Comparison of ENCODE assay signal across 16 cellular contexts in the genomic region with DNA sequence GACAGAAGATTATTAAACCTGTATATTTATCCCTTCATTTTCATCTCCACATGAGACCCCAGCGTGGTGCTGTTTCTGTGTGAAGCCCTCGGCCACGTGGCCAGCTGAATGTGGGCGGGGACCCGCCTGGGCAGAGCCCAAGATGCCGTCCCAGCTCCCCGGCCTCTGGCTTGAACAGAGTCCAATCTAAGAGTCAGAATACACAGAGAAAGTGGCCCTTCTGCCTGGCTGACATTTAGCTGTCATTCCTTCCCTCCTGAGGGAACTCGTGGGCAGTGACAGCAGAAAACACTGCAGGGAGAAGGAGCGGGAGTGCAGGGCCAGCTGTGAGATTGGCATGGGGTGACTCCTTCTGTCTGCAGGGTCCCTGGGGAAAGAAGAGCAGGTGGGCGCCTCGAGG. TPM values are rescaled to one million over a fixed set of nuclear protein-coding genes. Genes with fewer than 3 reads are reported as not detected.
A peak's percentile ranks its signal among the peaks of the same experiment; 100 is the strongest.
DNase-seq lines count a peak whose midpoint lies in the region; ATAC-seq and TF ChIP-seq lines count a peak whose summit lies in the region.
"Had no signal": no experiment of that assay in that cellular context is flagged by ENCODE, and none has a peak within 500 bp of the region (broad histone marks: within the 10 kb centered on the region; RNA-seq: fewer than 3 reads in every experiment).

No MANE protein-coding gene starts in this region.

- DNase-seq in cardiac septum (ENCODE audit: low spot score), result peak; percentile 74
- no peak for DNase-seq in Right ventricle myocardium inferior (ENCODE audit: missing footprints)
- DNase-seq in SK-N-SH, result no peak
- DNase-seq in right cardiac atrium, result peak; percentile 35 to 74 (median 65)
- peak in 1 of 2 donors; percentile 73 for DNase-seq in upper lobe of left lung
- DNase-seq in SIG-M5 (lab: John Stamatoyannopoulos, UW), result no peak
- no peak for DNase-seq in posterior vena cava (ENCODE audit: low spot score)
- no peak for DNase-seq in Ammon's horn (ENCODE audit: low spot score)
- DNase-seq: activated CD4-positive, alpha-beta T cell treated with anti-CD3 and anti-CD28 coated beads, Interleukin-2, amount 50 U/mL, for 4 hours; activated naive CD4-positive, alpha-beta T cell treated with anti-CD3 and anti-CD28 coated beads, Interleukin-2, amount 10 ng/mL, durations not matched to agents 7 days and 5 days; CD4-positive, alpha-beta memory T cell; MM.1S; NCI-H2029; PC-3 had no signal

- POLR2A ChIA-PET in SK-N-SH (lab: Yijun Ruan, JAX), result interaction anchor here (0.9 kb wide), 1 partner anchor 9 kb away, joined by 3 read pairs; no protein-coding TSS in a partner anchor

- no peak for TF ChIP-seq POLR2A in upper lobe of left lung (IDR thresholded peaks at IDR 0.05)

- no peak overlapping the region for H3K27ac ChIP-seq in SK-N-SH (ENCODE audit: low read depth in 2 of 2, low read length in 1 of 2)
- no peak overlapping the region for H3K27ac ChIP-seq in right cardiac atrium (ENCODE audit: low read length)
- H3K27ac ChIP-seq in upper lobe of left lung, result no peak overlapping the region
- H3K27ac ChIP-seq: neutrophil, SK-N-MC had no signal

- H3K27me3 ChIP-seq in SK-N-SH (ENCODE audit: insufficient read depth) (peaks cover 32% of the 10 kb centered on the region), right cardiac atrium (ENCODE audit: control insufficient read depth, insufficient read depth) (no peaks in the 10 kb centered on the region), upper lobe of left lung (no peaks in the 10 kb centered on the region)

- H3K9ac ChIP-seq in SK-N-SH, result no peak overlapping the region

- ATAC-seq in Right ventricle myocardium inferior (no peak), right cardiac atrium (peak; percentile 72 to 79), upper lobe of left lung (ENCODE audit: low FRiP score in 2 of 2) (peak; percentile 26 to 63)
- ATAC-seq: PC-3 had no signal

- TF ChIP-seq CTCF in SK-N-SH (IDR thresholded peaks at IDR 0.05) (no peak), upper lobe of left lung (IDR thresholded peaks at IDR 0.05) (no peak)

- no peaks in the 10 kb centered on the region for H3K79me2 ChIP-seq in SK-N-SH (ENCODE audit: insufficient read depth)

- H3K9me3 ChIP-seq in SK-N-SH (no peaks in the 10 kb centered on the region), right cardiac atrium (ENCODE audit: control insufficient read depth, low read length) (no peaks in the 10 kb centered on the region), upper lobe of left lung (no peaks in the 10 kb centered on the region)
- H3K9me3 ChIP-seq: neutrophil had no signal

- WGBS in SK-N-SH (ENCODE audit: low lambda C conversion rate), result 5% methylated on average over 11 of the region's 11 CpGs
- 18% methylated on average over 11 of the region's 11 CpGs for WGBS in right cardiac atrium
- WGBS in upper lobe of left lung, 2 donors, result 25 to 26% methylated on average over 8 to 11 of the region's 11 CpGs

- peak overlapping the region; percentile 57 for H3K4me2 ChIP-seq in SK-N-SH

- H3F3A ChIP-seq in SK-N-SH (replicated peaks; ENCODE audit: insufficient read depth), result no peaks in the 10 kb centered on the region

- H3K36me3 ChIP-seq in SK-N-SH (replicated peaks in 1 of 2; ENCODE audit: control insufficient read depth in 1 of 2, insufficient read depth in 2 of 2, low read length in 1 of 2) (no peaks in the 10 kb centered on the region), upper lobe of left lung (no peaks in the 10 kb centered on the region)
- H3K36me3 ChIP-seq: neutrophil had no signal

- no peak overlapping the region for H2AFZ ChIP-seq in SK-N-SH (ENCODE audit: low read depth)

- H4K20me1 ChIP-seq in SK-N-SH (ENCODE audit: insufficient read depth), result no peaks in the 10 kb centered on the region

- no peak for TF ChIP-seq RAD21 in SK-N-SH (IDR thresholded peaks at IDR 0.05; ENCODE audit: low read length)

- CTCF ChIA-PET in SK-N-SH (lab: Yijun Ruan, JAX), result interaction anchor here (0.7 to 2.6 kb wide), 6 partner anchors 11 to 363 kb away, joined by 3 to 17 read pairs (median 3); no protein-coding TSS in a partner anchor

- TF ChIP-seq EP300 in SK-N-SH (IDR thresholded peaks at IDR 0.05; ENCODE audit: borderline replicate concordance in 1 of 2, low read depth in 1 of 2, low read length in 1 of 2) (no peak), upper lobe of left lung (IDR thresholded peaks at IDR 0.05) (no peak)

- intact Hi-C loops in cardiac septum (cut with DNase I) (no loop called here), Right ventricle myocardium inferior (cut with DNase I) (no loop called here), right cardiac atrium (cut with DNase I) (no loop called here), posterior vena cava (cut with DNase I) (no loop called here)

- H3K9me2 ChIP-seq in SK-N-SH, result no peaks in the 10 kb centered on the region

- H3K4me1 ChIP-seq in SK-N-SH (ENCODE audit: control insufficient read depth in 1 of 2, insufficient read depth in 2 of 2, low read depth in 1 of 2, low read length in 1 of 2) (peaks cover 0 to 12% of the 10 kb centered on the region in 2 experiments; a peak in 2 of 4 replicates), right cardiac atrium (ENCODE audit: control insufficient read depth, insufficient read depth, low read length) (no peaks in the 10 kb centered on the region), upper lobe of left lung (no peaks in the 10 kb centered on the region)

- H3K4me3 ChIP-seq in SK-N-SH (ENCODE audit: low read depth in 2 of 2, low read length in 1 of 2), result no peak overlapping the region
- no peak overlapping the region for H3K4me3 ChIP-seq in right cardiac atrium (ENCODE audit: low read length)
- no peak overlapping the region for H3K4me3 ChIP-seq in upper lobe of left lung
- H3K4me3 ChIP-seq: SK-N-MC had no signal

TF ChIP-seq in SK-N-SH, 30 proteins besides CTCF, POLR2A, EP300 and RAD21:
- TF ChIP-seq YY1 (IDR thresholded peaks at IDR 0.05; ENCODE audit: low read depth), result no peak
- peak; percentile 35; the same call in 1 of the 2 replicates for TF ChIP-seq MXI1 (IDR thresholded peaks at IDR 0.05; ENCODE audit: low read depth, low read length)
- TF ChIP-seq RFX5 (IDR thresholded peaks at IDR 0.05; ENCODE audit: low read length), result no peak
- TF ChIP-seq, protein P1, sequence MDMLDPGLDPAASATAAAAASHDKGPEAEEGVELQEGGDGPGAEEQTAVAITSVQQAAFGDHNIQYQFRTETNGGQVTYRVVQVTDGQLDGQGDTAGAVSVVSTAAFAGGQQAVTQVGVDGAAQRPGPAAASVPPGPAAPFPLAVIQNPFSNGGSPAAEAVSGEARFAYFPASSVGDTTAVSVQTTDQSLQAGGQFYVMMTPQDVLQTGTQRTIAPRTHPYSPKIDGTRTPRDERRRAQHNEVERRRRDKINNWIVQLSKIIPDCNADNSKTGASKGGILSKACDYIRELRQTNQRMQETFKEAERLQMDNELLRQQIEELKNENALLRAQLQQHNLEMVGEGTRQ (IDR thresholded peaks at IDR 0.05; ENCODE audit: borderline replicate concordance, low read depth, low read length), result no peak
- TF ChIP-seq, protein P2, sequence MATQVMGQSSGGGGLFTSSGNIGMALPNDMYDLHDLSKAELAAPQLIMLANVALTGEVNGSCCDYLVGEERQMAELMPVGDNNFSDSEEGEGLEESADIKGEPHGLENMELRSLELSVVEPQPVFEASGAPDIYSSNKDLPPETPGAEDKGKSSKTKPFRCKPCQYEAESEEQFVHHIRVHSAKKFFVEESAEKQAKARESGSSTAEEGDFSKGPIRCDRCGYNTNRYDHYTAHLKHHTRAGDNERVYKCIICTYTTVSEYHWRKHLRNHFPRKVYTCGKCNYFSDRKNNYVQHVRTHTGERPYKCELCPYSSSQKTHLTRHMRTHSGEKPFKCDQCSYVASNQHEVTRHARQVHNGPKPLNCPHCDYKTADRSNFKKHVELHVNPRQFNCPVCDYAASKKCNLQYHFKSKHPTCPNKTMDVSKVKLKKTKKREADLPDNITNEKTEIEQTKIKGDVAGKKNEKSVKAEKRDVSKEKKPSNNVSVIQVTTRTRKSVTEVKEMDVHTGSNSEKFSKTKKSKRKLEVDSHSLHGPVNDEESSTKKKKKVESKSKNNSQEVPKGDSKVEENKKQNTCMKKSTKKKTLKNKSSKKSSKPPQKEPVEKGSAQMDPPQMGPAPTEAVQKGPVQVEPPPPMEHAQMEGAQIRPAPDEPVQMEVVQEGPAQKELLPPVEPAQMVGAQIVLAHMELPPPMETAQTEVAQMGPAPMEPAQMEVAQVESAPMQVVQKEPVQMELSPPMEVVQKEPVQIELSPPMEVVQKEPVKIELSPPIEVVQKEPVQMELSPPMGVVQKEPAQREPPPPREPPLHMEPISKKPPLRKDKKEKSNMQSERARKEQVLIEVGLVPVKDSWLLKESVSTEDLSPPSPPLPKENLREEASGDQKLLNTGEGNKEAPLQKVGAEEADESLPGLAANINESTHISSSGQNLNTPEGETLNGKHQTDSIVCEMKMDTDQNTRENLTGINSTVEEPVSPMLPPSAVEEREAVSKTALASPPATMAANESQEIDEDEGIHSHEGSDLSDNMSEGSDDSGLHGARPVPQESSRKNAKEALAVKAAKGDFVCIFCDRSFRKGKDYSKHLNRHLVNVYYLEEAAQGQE (IDR thresholded peaks at IDR 0.05; ENCODE audit: low read depth, low read length), result no peak
- no peak for TF ChIP-seq ELF1 (IDR thresholded peaks at IDR 0.05)

RNA-seq across cellular contexts. Expression of a gene that starts 35.0 kb away (rescaled TPM):
- total RNA-seq in cardiac septum, result 112 TPM
- total RNA-seq in Right ventricle myocardium inferior, result 168 TPM
- 36.7 and 37.1 TPM in 2 replicates for polyA plus RNA-seq in SK-N-SH (2012; rRNA removed)
- polyA plus RNA-seq in SK-N-SH (2012; cell fraction: cytosol; rRNA removed), result 41.4 and 44.1 TPM in 2 replicates
- 15.4 and 18.2 TPM in 2 replicates for polyA plus RNA-seq in SK-N-SH (2012; cell fraction: nucleus; rRNA removed)
- total RNA-seq in right cardiac atrium, result 100 to 1,000 TPM; 107 to 131 (median 123) TPM
- polyA plus RNA-seq in right cardiac atrium, result 143 TPM
- 10 to 100 TPM in 5 of 6 donors, 1 to 10 TPM in 1; 9.4 to 36.6 (median 20.0) TPM for total RNA-seq in upper lobe of left lung
- 10 to 100 TPM; 22.3 to 22.6 TPM for total RNA-seq in posterior vena cava

Comparison
In these comparisons a context has a peak if more than half of its experiments do, and no peak if none do; other contexts are left out.
1. DNase-seq: peak in cardiac septum (single experiment) and right cardiac atrium (3 of 3); none in Right ventricle myocardium inferior (single experiment), SK-N-SH (single experiment), SIG-M5 (single experiment), posterior vena cava (single experiment) and Ammon's horn (single experiment).